ENCODE assay signal across 17 cellular contexts in the genomic region with DNA sequence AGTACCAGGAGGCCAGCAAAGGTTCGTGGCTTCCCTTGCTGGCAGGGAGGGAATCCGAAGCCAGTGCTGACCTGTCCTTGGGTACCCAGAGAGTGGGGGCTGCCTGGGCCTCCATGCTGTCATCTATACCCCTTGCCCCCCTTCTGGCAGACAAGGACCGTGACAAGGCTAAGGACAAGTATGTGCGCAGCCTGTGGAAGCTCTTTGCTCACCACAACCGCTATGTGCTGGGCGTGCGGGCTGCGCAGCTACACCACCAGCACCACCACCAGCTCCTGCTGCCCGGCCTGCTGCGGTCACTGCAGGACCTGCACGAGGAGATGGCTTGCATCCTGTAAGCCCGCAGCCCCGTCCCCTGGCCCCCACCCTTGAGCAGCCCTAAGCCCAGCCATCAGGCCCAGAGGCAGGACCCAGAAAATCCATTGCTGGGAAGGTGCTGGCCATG. TPM values are rescaled to one million over a fixed set of nuclear protein-coding genes. Genes with fewer than 3 reads are reported as not detected.
DNase-seq lines count a peak whose midpoint lies in the region; ATAC-seq and TF ChIP-seq lines count a peak whose summit lies in the region.
"Had no signal": no experiment of that assay in that cellular context is flagged by ENCODE, and none has a peak within 500 bp of the region (broad histone marks: within the 10 kb centered on the region; RNA-seq: fewer than 3 reads in every experiment).

No MANE protein-coding gene starts in this region.

- H3K4me1 Mint-ChIP-seq in activated T-cell treated with anti-CD3 and anti-CD28 coated beads, Interleukin-2, amount 50 U/mL, for 72 hours (ENCODE audit: low read depth): peaks cover 39% of the 10 kb centered on the region
- H3K4me1 Mint-ChIP-seq in activated T-cell treated with anti-CD3 and anti-CD28 coated beads, Interleukin-2, amount 50 U/mL, for 4 hours (ENCODE audit: low read depth): peaks cover 10% of the 10 kb centered on the region
- peaks cover 42% of the 10 kb centered on the region for H3K4me1 Mint-ChIP-seq in CD14-positive monocyte
- peaks cover 88% of the 10 kb centered on the region for H3K4me1 Mint-ChIP-seq in dendritic cell treated with granulocyte-macrophage colony-stimulating factor and Interleukin-4, amounts not matched to agents 40 ng/mL and 50 ng/mL, for 4 days (ENCODE audit: low read depth)

- no peak overlapping the region for H2AK5ac ChIP-seq in trophoblast cell (ENCODE audit: low read length)

- TF ChIP-seq CTCF in CD14-positive monocyte (IDR thresholded peaks at IDR 0.05): no peak

- no peak overlapping the region for H2AFZ ChIP-seq in trophoblast cell (ENCODE audit: insufficient read depth, low read length, poor library complexity)

- no peak overlapping the region for H3K27ac ChIP-seq in trophoblast cell (ENCODE audit: low read depth, low read length)

- H4K8ac ChIP-seq in trophoblast cell (ENCODE audit: low read depth, low read length): no peak overlapping the region

- no peak overlapping the region for H2BK12ac ChIP-seq in trophoblast cell (ENCODE audit: low read length)

- no peak overlapping the region for H4K91ac ChIP-seq in trophoblast cell (ENCODE audit: low read depth, low read length)

- H2BK120ac ChIP-seq in trophoblast cell (ENCODE audit: insufficient read depth, low read length, poor library complexity): no peak overlapping the region

- no peak for ATAC-seq in activated T-cell treated with anti-CD3 and anti-CD28 coated beads, Interleukin-2, amount 50 U/mL, for 72 hours (replicated peaks in 1 of 2)
- ATAC-seq in activated T-cell treated with anti-CD3 and anti-CD28 coated beads, Interleukin-2, amount 50 U/mL, for 4 hours: no peak

- H4K12ac ChIP-seq in trophoblast cell (ENCODE audit: low read depth, low read length): no peak overlapping the region

- WGBS in trophoblast cell (ENCODE audit: extremely low coverage, insufficient coverage, insufficient read length): no CpG with 5 or more reads among the region's 13 CpGs

- peaks cover 11 to 12% of the 10 kb centered on the region in 2 donors for H3K36me3 Mint-ChIP-seq in activated T-cell treated with anti-CD3 and anti-CD28 coated beads, Interleukin-2, amount 50 U/mL, for 72 hours (ENCODE audit: insufficient read depth in 2 of 2)
- peaks cover 4% of the 10 kb centered on the region for H3K36me3 Mint-ChIP-seq in activated T-cell treated with anti-CD3 and anti-CD28 coated beads, Interleukin-2, amount 50 U/mL, for 4 hours (ENCODE audit: insufficient read depth)
- peaks cover 43 to 66% of the 10 kb centered on the region in 2 donors for H3K36me3 Mint-ChIP-seq in CD14-positive monocyte
- peaks cover 93% of the 10 kb centered on the region for H3K36me3 Mint-ChIP-seq in dendritic cell treated with granulocyte-macrophage colony-stimulating factor and Interleukin-4, amounts not matched to agents 40 ng/mL and 50 ng/mL, for 4 days (ENCODE audit: low read depth)
- H3K36me3 Mint-ChIP-seq: CD4-positive, CD25-positive, alpha-beta regulatory T cell had no signal

- no peaks in the 10 kb centered on the region for H3K27me3 ChIP-seq in trophoblast cell (ENCODE audit: insufficient read depth, low read length)
- H3K27me3 ChIP-seq: MG63, Peyer's patch had no signal

- H3K4me3 Mint-ChIP-seq in activated T-cell treated with anti-CD3 and anti-CD28 coated beads, Interleukin-2, amount 50 U/mL, for 72 hours: no peak overlapping the region
- no peak overlapping the region for H3K4me3 Mint-ChIP-seq in activated T-cell treated with anti-CD3 and anti-CD28 coated beads, Interleukin-2, amount 50 U/mL, for 4 hours
- no peak overlapping the region for H3K4me3 Mint-ChIP-seq in CD14-positive monocyte
- H3K4me3 Mint-ChIP-seq in dendritic cell treated with granulocyte-macrophage colony-stimulating factor and Interleukin-4, amounts not matched to agents 40 ng/mL and 50 ng/mL, for 4 days: peak overlapping the region; percentile 98
- H3K4me3 Mint-ChIP-seq: CD4-positive, CD25-positive, alpha-beta regulatory T cell; H9 had no signal

- no peak overlapping the region for H3K4ac ChIP-seq in trophoblast cell (ENCODE audit: low read depth, low read length)

- no peak overlapping the region for H3K4me3 ChIP-seq in trophoblast cell (ENCODE audit: low read depth, low read length)
- H3K4me3 ChIP-seq: MG63 had no signal

- no peak overlapping the region for H3K18ac ChIP-seq in trophoblast cell (ENCODE audit: low read length)

- no peak overlapping the region for H3K4me2 ChIP-seq in trophoblast cell (ENCODE audit: low read length)

- peaks cover 22 to 24% of the 10 kb centered on the region in 2 experiments for H3K4me1 ChIP-seq in trophoblast cell (ENCODE audit: control insufficient read depth in 1 of 2, insufficient read depth in 2 of 2, low read length in 2 of 2)
- H3K4me1 ChIP-seq: Caco-2 had no signal

- H3K23ac ChIP-seq in trophoblast cell (ENCODE audit: low read length): no peak overlapping the region

- H3K36me3 ChIP-seq in trophoblast cell (ENCODE audit: control insufficient read depth in 1 of 2, insufficient read depth in 2 of 2, low read length in 2 of 2): peaks cover 43 to 48% of the 10 kb centered on the region in 2 experiments
- H3K36me3 ChIP-seq: MG63 had no signal

- intact Hi-C loops in CD14-positive monocyte (cut with micrococcal nuclease): loop anchor here (2.0 to 10.0 kb wide), 3 partner anchors 172 to 240 kb away; a partner anchor contains a TSS
- intact Hi-C loops in dendritic cell treated with granulocyte-macrophage colony-stimulating factor and Interleukin-4, amounts not matched to agents 40 ng/mL and 50 ng/mL, for 4 days (cut with micrococcal nuclease): loop anchor here (10.0 kb wide), 1 partner anchor 48 kb away; a partner anchor contains a TSS

- H3K9ac ChIP-seq in trophoblast cell (ENCODE audit: low read length): no peak overlapping the region

- peaks cover 7% of the 10 kb centered on the region for H3K9me3 ChIP-seq in trophoblast cell (ENCODE audit: insufficient read depth, low read depth, low read length)
- H3K9me3 ChIP-seq: Caco-2, MG63, Peyer's patch had no signal

- no peak overlapping the region for H2BK5ac ChIP-seq in trophoblast cell (ENCODE audit: low read depth, low read length, poor library complexity)

- H3K14ac ChIP-seq in trophoblast cell (ENCODE audit: low read length): no peak overlapping the region

- DNase-seq in activated T-cell treated with anti-CD3 and anti-CD28 coated beads, Interleukin-2, amount 50 U/mL, for 72 hours: no peak
- DNase-seq in activated T-cell treated with anti-CD3 and anti-CD28 coated beads, Interleukin-2, amount 50 U/mL, for 4 hours: no peak
- DNase-seq in CD14-positive monocyte (ENCODE audit: low spot score) (peak; percentile 36), trophoblast cell (peak; percentile 48 to 69), ureter (ENCODE audit: low spot score) (no peak), NCI-H1105 (lab: John Stamatoyannopoulos, UW) (no peak), NCI-H1417 treated with DMSO at 0.1 percent for 48 hours (lab: John Stamatoyannopoulos, UW) (no peak)
- DNase-seq: 8988T; Caco-2; CD4-positive, CD25-positive, alpha-beta regulatory T cell; H9; Karpas-422; MG63; NCI-H1092; NCI-H2081 treated with DMSO at 0.1 percent for 48 hours; Peyer's patch had no signal

- H3K27ac Mint-ChIP-seq in activated T-cell treated with anti-CD3 and anti-CD28 coated beads, Interleukin-2, amount 50 U/mL, for 72 hours: peak overlapping the region; percentile 19
- H3K27ac Mint-ChIP-seq in CD14-positive monocyte: peak overlapping the region in 2 of 7 donors; percentile 77 to 95
- peak overlapping the region; percentile 95 for H3K27ac Mint-ChIP-seq in dendritic cell treated with granulocyte-macrophage colony-stimulating factor and Interleukin-4, amounts not matched to agents 40 ng/mL and 50 ng/mL, for 4 days

- H3K9me3 Mint-ChIP-seq in activated T-cell treated with anti-CD3 and anti-CD28 coated beads, Interleukin-2, amount 50 U/mL, for 72 hours: no peaks in the 10 kb centered on the region
- no peaks in the 10 kb centered on the region for H3K9me3 Mint-ChIP-seq in activated T-cell treated with anti-CD3 and anti-CD28 coated beads, Interleukin-2, amount 50 U/mL, for 4 hours
- no peaks in the 10 kb centered on the region for H3K9me3 Mint-ChIP-seq in CD14-positive monocyte
- no peaks in the 10 kb centered on the region for H3K9me3 Mint-ChIP-seq in dendritic cell treated with granulocyte-macrophage colony-stimulating factor and Interleukin-4, amounts not matched to agents 40 ng/mL and 50 ng/mL, for 4 days
- H3K9me3 Mint-ChIP-seq: H9 had no signal

- peaks cover 9% of the 10 kb centered on the region for H3K79me2 ChIP-seq in trophoblast cell (ENCODE audit: control insufficient read depth, insufficient read depth, low read length, poor library complexity)

- peaks cover 20% of the 10 kb centered on the region for H3K79me1 ChIP-seq in trophoblast cell (ENCODE audit: low read length)

- H3K27me3 Mint-ChIP-seq in activated T-cell treated with anti-CD3 and anti-CD28 coated beads, Interleukin-2, amount 50 U/mL, for 72 hours (ENCODE audit: low read depth): no peaks in the 10 kb centered on the region
- H3K27me3 Mint-ChIP-seq in activated T-cell treated with anti-CD3 and anti-CD28 coated beads, Interleukin-2, amount 50 U/mL, for 4 hours (ENCODE audit: low read depth): peaks cover 2% of the 10 kb centered on the region
- H3K27me3 Mint-ChIP-seq in CD14-positive monocyte (ENCODE audit: low read depth in 3 of 3): peaks cover 0 to 1% (median 0%) of the 10 kb centered on the region in 3 donors
- no peaks in the 10 kb centered on the region for H3K27me3 Mint-ChIP-seq in dendritic cell treated with granulocyte-macrophage colony-stimulating factor and Interleukin-4, amounts not matched to agents 40 ng/mL and 50 ng/mL, for 4 days

RNA-seq across cellular contexts. Expression of a gene that starts 2.8 kb away (rescaled TPM):
- total RNA-seq in activated T-cell treated with anti-CD3 and anti-CD28 coated beads, Interleukin-2, amount 50 U/mL, for 72 hours: 10 to 100 TPM; 68.3 to 81.5 TPM
- total RNA-seq in activated T-cell treated with anti-CD3 and anti-CD28 coated beads, Interleukin-2, amount 50 U/mL, for 4 hours: 1 to 10 TPM; 3.6 to 8.1 (median 5.8) TPM
- polyA plus RNA-seq in CD14-positive monocyte: 100 to 1,000 TPM; 140 to 157 TPM
- polyA plus RNA-seq in trophoblast cell (2013): 11.0 and 11.7 TPM in 2 replicates
- total RNA-seq in ureter: 36.2 TPM

RNA-seq across cellular contexts. Expression of a gene that starts 16.0 kb away (rescaled TPM):
- total RNA-seq in activated T-cell treated with anti-CD3 and anti-CD28 coated beads, Interleukin-2, amount 50 U/mL, for 72 hours: 100 to 1,000 TPM; 159 to 190 TPM
- total RNA-seq in activated T-cell treated with anti-CD3 and anti-CD28 coated beads, Interleukin-2, amount 50 U/mL, for 4 hours: 100 to 1,000 TPM in 2 of 3 donors, 10 to 100 TPM in 1; 93.2 to 124 (median 122) TPM
- 1 to 10 TPM; 6.6 to 7.3 TPM for polyA plus RNA-seq in CD14-positive monocyte
- 21.0 and 22.3 TPM in 2 replicates for polyA plus RNA-seq in trophoblast cell (2013)
- total RNA-seq in ureter: 58.5 TPM

RNA-seq across cellular contexts. Expression of a gene that starts 18.7 kb away (rescaled TPM):
- 100 to 1,000 TPM; 604 to 721 TPM for total RNA-seq in activated T-cell treated with anti-CD3 and anti-CD28 coated beads, Interleukin-2, amount 50 U/mL, for 72 hours
- total RNA-seq in activated T-cell treated with anti-CD3 and anti-CD28 coated beads, Interleukin-2, amount 50 U/mL, for 4 hours: 100 to 1,000 TPM; 162 to 242 (median 189) TPM
- 10 to 100 TPM in 1 of 2 donors, 1 to 10 TPM in 1; 6.5 to 14.3 TPM for polyA plus RNA-seq in CD14-positive monocyte
- polyA plus RNA-seq in trophoblast cell (2013): 241 and 261 TPM in 2 replicates
- 41.3 TPM for total RNA-seq in ureter

RNA-seq across cellular contexts. Expression of a gene that starts 45.3 kb away (rescaled TPM):
- 10 to 100 TPM; 37.6 to 53.7 TPM for total RNA-seq in activated T-cell treated with anti-CD3 and anti-CD28 coated beads, Interleukin-2, amount 50 U/mL, for 72 hours
- 10 to 100 TPM; 39.9 to 43.6 (median 40.0) TPM for total RNA-seq in activated T-cell treated with anti-CD3 and anti-CD28 coated beads, Interleukin-2, amount 50 U/mL, for 4 hours
- polyA plus RNA-seq in CD14-positive monocyte: 10 to 100 TPM; 14.8 to 19.7 TPM
- polyA plus RNA-seq in trophoblast cell (2013): 6.9 and 7.4 TPM in 2 replicates
- total RNA-seq in ureter: 19.5 TPM

RNA-seq across cellular contexts. Expression of a gene that starts 48.0 kb away (rescaled TPM):
- 10 to 100 TPM; 65.9 to 76.8 TPM for total RNA-seq in activated T-cell treated with anti-CD3 and anti-CD28 coated beads, Interleukin-2, amount 50 U/mL, for 72 hours
- 10 to 100 TPM; 63.4 to 70.5 (median 68.0) TPM for total RNA-seq in activated T-cell treated with anti-CD3 and anti-CD28 coated beads, Interleukin-2, amount 50 U/mL, for 4 hours
- 10 to 100 TPM; 30.4 to 42.6 TPM for polyA plus RNA-seq in CD14-positive monocyte
- polyA plus RNA-seq in trophoblast cell (2013): 32.0 and 33.0 TPM in 2 replicates
- total RNA-seq in ureter: 77.0 TPM

Comparison
In these comparisons a context has a peak if more than half of its experiments do, and no peak if none do; other contexts are left out.
1. DNase-seq: peak in CD14-positive monocyte (single experiment) and trophoblast cell (2 of 2); none in activated T-cell treated with anti-CD3 and anti-CD28 coated beads, Interleukin-2, amount 50 U/mL, for 72 hours (0 of 2), activated T-cell treated with anti-CD3 and anti-CD28 coated beads, Interleukin-2, amount 50 U/mL, for 4 hours (single experiment), ureter (single experiment), NCI-H1105 (single experiment) and NCI-H1417 treated with DMSO at 0.1 percent for 48 hours (single experiment).